Comparison of ENCODE assay signal across 1 cellular context in the genomic region with DNA sequence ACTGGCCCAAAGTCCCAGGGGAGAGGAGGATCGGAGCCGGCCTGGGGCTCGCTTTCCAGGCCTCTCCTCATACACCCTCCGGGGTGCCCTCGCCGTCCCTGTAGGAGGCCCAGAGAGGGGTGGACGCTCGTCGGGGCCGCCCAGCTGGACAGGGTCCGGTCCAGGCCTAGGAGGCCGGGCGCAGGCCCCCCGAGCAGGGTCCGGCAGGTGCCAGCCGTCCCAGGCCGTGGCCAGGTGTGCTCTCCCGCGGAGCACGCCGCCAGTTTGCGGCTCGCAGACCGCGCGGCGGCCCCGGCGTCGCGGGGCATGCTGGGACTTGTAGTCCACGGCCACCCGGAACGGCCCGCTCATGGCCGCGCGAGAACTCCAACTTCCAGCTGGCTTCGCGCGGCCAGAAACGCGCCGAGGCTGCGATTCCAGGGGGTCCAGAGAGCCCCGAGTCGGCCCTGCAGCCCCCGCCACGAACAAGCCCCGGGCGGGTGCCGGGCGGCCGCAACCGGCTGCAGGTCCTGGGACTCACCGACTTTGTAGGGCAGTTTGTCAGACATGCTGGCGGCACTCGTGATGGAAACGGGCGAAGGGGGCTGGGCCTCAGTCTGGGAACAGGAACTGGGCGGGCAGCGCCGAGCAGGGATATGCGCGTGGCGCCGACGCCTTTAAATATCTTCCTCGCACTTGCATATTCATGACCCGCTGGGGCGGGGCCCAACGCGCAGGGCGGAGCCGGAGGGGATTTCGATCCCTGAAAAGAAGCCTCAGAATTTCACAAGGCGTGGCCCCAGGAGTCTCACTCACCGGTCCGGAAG.
TF ChIP-seq lines count a peak whose summit lies in the region.

A gene (minus strand): TSS at position 633 of the 806 bp plus-strand sequence. CDS start 85 bp downstream, at position 548.

TF ChIP-seq in HepG2, 621 proteins besides CTCF, POLR2A, EP300 and RAD21 (continued from another document and continues in another):
- TF ChIP-seq, protein P1, sequence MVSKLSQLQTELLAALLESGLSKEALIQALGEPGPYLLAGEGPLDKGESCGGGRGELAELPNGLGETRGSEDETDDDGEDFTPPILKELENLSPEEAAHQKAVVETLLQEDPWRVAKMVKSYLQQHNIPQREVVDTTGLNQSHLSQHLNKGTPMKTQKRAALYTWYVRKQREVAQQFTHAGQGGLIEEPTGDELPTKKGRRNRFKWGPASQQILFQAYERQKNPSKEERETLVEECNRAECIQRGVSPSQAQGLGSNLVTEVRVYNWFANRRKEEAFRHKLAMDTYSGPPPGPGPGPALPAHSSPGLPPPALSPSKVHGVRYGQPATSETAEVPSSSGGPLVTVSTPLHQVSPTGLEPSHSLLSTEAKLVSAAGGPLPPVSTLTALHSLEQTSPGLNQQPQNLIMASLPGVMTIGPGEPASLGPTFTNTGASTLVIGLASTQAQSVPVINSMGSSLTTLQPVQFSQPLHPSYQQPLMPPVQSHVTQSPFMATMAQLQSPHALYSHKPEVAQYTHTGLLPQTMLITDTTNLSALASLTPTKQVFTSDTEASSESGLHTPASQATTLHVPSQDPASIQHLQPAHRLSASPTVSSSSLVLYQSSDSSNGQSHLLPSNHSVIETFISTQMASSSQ (IDR thresholded peaks at IDR 0.05; ENCODE audit: low read depth): no peak
- TF ChIP-seq, protein P1 (CRISPR knock-in tag; IDR thresholded peaks at IDR 0.05; ENCODE audit: borderline replicate concordance): peak; percentile 80; the same call in 1 of the 2 replicates
- TF ChIP-seq ZNF253 (CRISPR knock-in tag; IDR thresholded peaks at IDR 0.05; ENCODE audit: borderline replicate concordance) (peak; percentile 79; the same call in 1 of the 2 replicates), KDM6A (CRISPR knock-in tag; IDR thresholded peaks at IDR 0.05; ENCODE audit: low read depth) (peak; percentile 42; the same call in 1 of the 2 replicates), ZNF567 (CRISPR knock-in tag; IDR thresholded peaks at IDR 0.05; ENCODE audit: borderline replicate concordance) (peak; percentile 99), BORCS8-MEF2B (CRISPR knock-in tag; IDR thresholded peaks at IDR 0.05) (peak; percentile 85; the same call in 1 of the 2 replicates), FOSL1 (CRISPR knock-in tag; IDR thresholded peaks at IDR 0.05; ENCODE audit: borderline replicate concordance) (0 out of 2 replicates have a peak, but pooled peaks have one; percentile 55), POGZ (CRISPR knock-in tag; IDR thresholded peaks at IDR 0.05) (peak; percentile 69), RXRB (CRISPR knock-in tag; IDR thresholded peaks at IDR 0.05; ENCODE audit: borderline replicate concordance) (peak; percentile 71; the same call in 1 of the 2 replicates), REPIN1 (CRISPR knock-in tag; IDR thresholded peaks at IDR 0.05; ENCODE audit: borderline replicate concordance, low read depth) (peak; percentile 60), ZIK1 (CRISPR knock-in tag; IDR thresholded peaks at IDR 0.05; ENCODE audit: borderline replicate concordance, low read depth) (peak; percentile 94), TCF7 (IDR thresholded peaks at IDR 0.05; ENCODE audit: low read depth) (0 out of 2 replicates have a peak, but pooled peaks have one; percentile 7), NR3C1 (CRISPR knock-in tag; IDR thresholded peaks at IDR 0.05) (no peak), ZFAT (CRISPR knock-in tag; conservative IDR thresholded peaks at IDR 0.05) (peak; percentile 65; the same call in 1 of the 2 replicates), ONECUT2 (CRISPR knock-in tag; IDR thresholded peaks at IDR 0.05) (0 out of 2 replicates have a peak, but pooled peaks have one; percentile 16), MIXL1 (CRISPR knock-in tag; IDR thresholded peaks at IDR 0.05) (peak; percentile 61; the same call in 1 of the 2 replicates), MEIS1 (CRISPR knock-in tag; IDR thresholded peaks at IDR 0.05; ENCODE audit: borderline replicate concordance) (peak; percentile 52; the same call in 1 of the 2 replicates), ZNF746 (CRISPR knock-in tag; IDR thresholded peaks at IDR 0.05) (no peak; the same call in 1 of the 2 replicates), SMAD9 (CRISPR knock-in tag; IDR thresholded peaks at IDR 0.05) (peak; percentile 54; the same call in 1 of the 2 replicates), NFATC3 (CRISPR knock-in tag; IDR thresholded peaks at IDR 0.05) (0 out of 2 replicates have a peak, but pooled peaks have one; percentile 11), ZNF670 (CRISPR knock-in tag; IDR thresholded peaks at IDR 0.05; ENCODE audit: borderline replicate concordance) (peak; percentile 91; the same call in 1 of the 2 replicates), CCAR2 (optimal IDR thresholded peaks at IDR 0.05; ENCODE audit: low read depth, low read length) (no peak), ZNF317 (CRISPR knock-in tag; IDR thresholded peaks at IDR 0.05) (peak; percentile 84), SPEN (CRISPR knock-in tag; IDR thresholded peaks at IDR 0.05; ENCODE audit: low read depth) (peak; percentile 98)
- TF ChIP-seq, protein P2, sequence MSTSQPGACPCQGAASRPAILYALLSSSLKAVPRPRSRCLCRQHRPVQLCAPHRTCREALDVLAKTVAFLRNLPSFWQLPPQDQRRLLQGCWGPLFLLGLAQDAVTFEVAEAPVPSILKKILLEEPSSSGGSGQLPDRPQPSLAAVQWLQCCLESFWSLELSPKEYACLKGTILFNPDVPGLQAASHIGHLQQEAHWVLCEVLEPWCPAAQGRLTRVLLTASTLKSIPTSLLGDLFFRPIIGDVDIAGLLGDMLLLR (CRISPR knock-in tag; IDR thresholded peaks at IDR 0.05): peak; percentile 95
- TF ChIP-seq, protein P3, sequence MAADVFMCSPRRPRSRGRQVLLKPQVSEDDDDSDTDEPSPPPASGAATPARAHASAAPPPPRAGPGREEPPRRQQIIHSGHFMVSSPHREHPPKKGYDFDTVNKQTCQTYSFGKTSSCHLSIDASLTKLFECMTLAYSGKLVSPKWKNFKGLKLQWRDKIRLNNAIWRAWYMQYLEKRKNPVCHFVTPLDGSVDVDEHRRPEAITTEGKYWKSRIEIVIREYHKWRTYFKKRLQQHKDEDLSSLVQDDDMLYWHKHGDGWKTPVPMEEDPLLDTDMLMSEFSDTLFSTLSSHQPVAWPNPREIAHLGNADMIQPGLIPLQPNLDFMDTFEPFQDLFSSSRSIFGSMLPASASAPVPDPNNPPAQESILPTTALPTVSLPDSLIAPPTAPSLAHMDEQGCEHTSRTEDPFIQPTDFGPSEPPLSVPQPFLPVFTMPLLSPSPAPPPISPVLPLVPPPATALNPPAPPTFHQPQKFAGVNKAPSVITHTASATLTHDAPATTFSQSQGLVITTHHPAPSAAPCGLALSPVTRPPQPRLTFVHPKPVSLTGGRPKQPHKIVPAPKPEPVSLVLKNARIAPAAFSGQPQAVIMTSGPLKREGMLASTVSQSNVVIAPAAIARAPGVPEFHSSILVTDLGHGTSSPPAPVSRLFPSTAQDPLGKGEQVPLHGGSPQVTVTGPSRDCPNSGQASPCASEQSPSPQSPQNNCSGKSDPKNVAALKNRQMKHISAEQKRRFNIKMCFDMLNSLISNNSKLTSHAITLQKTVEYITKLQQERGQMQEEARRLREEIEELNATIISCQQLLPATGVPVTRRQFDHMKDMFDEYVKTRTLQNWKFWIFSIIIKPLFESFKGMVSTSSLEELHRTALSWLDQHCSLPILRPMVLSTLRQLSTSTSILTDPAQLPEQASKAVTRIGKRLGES (CRISPR knock-in tag; IDR thresholded peaks at IDR 0.05; ENCODE audit: borderline replicate concordance): peak; percentile 78
- TF ChIP-seq, protein P4, sequence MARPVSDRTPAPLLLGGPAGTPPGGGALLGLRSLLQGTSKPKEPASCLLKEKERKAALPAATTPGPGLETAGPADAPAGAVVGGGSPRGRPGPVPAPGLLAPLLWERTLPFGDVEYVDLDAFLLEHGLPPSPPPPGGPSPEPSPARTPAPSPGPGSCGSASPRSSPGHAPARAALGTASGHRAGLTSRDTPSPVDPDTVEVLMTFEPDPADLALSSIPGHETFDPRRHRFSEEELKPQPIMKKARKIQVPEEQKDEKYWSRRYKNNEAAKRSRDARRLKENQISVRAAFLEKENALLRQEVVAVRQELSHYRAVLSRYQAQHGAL (CRISPR knock-in tag; IDR thresholded peaks at IDR 0.05; ENCODE audit: not compliant biosample characterization): peak; percentile 83
- TF ChIP-seq, protein P5, sequence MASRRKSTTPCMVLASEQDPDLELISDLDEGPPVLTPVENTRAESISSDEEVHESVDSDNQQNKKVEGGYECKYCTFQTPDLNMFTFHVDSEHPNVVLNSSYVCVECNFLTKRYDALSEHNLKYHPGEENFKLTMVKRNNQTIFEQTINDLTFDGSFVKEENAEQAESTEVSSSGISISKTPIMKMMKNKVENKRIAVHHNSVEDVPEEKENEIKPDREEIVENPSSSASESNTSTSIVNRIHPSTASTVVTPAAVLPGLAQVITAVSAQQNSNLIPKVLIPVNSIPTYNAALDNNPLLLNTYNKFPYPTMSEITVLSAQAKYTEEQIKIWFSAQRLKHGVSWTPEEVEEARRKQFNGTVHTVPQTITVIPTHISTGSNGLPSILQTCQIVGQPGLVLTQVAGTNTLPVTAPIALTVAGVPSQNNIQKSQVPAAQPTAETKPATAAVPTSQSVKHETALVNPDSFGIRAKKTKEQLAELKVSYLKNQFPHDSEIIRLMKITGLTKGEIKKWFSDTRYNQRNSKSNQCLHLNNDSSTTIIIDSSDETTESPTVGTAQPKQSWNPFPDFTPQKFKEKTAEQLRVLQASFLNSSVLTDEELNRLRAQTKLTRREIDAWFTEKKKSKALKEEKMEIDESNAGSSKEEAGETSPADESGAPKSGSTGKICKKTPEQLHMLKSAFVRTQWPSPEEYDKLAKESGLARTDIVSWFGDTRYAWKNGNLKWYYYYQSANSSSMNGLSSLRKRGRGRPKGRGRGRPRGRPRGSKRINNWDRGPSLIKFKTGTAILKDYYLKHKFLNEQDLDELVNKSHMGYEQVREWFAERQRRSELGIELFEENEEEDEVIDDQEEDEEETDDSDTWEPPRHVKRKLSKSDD (CRISPR knock-in tag; IDR thresholded peaks at IDR 0.05; ENCODE audit: low read depth): 0 out of 2 replicates have a peak, but pooled peaks have one; percentile 62
- TF ChIP-seq, protein P6, sequence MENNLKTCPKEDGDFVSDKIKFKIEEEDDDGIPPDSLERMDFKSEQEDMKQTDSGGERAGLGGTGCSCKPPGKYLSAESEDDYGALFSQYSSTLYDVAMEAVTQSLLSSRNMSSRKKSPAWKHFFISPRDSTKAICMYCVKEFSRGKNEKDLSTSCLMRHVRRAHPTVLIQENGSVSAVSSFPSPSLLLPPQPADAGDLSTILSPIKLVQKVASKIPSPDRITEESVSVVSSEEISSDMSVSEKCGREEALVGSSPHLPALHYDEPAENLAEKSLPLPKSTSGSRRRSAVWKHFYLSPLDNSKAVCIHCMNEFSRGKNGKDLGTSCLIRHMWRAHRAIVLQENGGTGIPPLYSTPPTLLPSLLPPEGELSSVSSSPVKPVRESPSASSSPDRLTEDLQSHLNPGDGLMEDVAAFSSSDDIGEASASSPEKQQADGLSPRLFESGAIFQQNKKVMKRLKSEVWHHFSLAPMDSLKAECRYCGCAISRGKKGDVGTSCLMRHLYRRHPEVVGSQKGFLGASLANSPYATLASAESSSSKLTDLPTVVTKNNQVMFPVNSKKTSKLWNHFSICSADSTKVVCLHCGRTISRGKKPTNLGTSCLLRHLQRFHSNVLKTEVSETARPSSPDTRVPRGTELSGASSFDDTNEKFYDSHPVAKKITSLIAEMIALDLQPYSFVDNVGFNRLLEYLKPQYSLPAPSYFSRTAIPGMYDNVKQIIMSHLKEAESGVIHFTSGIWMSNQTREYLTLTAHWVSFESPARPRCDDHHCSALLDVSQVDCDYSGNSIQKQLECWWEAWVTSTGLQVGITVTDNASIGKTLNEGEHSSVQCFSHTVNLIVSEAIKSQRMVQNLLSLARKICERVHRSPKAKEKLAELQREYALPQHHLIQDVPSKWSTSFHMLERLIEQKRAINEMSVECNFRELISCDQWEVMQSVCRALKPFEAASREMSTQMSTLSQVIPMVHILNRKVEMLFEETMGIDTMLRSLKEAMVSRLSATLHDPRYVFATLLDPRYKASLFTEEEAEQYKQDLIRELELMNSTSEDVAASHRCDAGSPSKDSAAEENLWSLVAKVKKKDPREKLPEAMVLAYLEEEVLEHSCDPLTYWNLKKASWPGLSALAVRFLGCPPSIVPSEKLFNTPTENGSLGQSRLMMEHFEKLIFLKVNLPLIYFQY (CRISPR knock-in tag; IDR thresholded peaks at IDR 0.05; ENCODE audit: borderline replicate concordance): peak; percentile 25
- TF ChIP-seq, protein P7, sequence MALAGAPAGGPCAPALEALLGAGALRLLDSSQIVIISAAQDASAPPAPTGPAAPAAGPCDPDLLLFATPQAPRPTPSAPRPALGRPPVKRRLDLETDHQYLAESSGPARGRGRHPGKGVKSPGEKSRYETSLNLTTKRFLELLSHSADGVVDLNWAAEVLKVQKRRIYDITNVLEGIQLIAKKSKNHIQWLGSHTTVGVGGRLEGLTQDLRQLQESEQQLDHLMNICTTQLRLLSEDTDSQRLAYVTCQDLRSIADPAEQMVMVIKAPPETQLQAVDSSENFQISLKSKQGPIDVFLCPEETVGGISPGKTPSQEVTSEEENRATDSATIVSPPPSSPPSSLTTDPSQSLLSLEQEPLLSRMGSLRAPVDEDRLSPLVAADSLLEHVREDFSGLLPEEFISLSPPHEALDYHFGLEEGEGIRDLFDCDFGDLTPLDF (CRISPR knock-in tag; IDR thresholded peaks at IDR 0.05): peak; percentile 96
- TF ChIP-seq, protein P8, sequence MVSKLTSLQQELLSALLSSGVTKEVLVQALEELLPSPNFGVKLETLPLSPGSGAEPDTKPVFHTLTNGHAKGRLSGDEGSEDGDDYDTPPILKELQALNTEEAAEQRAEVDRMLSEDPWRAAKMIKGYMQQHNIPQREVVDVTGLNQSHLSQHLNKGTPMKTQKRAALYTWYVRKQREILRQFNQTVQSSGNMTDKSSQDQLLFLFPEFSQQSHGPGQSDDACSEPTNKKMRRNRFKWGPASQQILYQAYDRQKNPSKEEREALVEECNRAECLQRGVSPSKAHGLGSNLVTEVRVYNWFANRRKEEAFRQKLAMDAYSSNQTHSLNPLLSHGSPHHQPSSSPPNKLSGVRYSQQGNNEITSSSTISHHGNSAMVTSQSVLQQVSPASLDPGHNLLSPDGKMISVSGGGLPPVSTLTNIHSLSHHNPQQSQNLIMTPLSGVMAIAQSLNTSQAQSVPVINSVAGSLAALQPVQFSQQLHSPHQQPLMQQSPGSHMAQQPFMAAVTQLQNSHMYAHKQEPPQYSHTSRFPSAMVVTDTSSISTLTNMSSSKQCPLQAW (CRISPR knock-in tag; IDR thresholded peaks at IDR 0.05): peak; percentile 96
- TF ChIP-seq, protein P9, sequence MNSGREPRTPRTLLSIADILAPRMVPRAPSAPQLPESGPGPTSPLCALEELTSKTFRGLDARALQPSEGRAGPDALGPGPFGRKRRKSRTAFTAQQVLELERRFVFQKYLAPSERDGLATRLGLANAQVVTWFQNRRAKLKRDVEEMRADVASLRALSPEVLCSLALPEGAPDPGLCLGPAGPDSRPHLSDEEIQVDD (CRISPR knock-in tag; IDR thresholded peaks at IDR 0.05; ENCODE audit: borderline replicate concordance): peak; percentile 98
- TF ChIP-seq, protein P10, sequence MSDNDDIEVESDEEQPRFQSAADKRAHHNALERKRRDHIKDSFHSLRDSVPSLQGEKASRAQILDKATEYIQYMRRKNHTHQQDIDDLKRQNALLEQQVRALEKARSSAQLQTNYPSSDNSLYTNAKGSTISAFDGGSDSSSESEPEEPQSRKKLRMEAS (IDR thresholded peaks at IDR 0.05): peak; percentile 99
